In the genomic region with DNA sequence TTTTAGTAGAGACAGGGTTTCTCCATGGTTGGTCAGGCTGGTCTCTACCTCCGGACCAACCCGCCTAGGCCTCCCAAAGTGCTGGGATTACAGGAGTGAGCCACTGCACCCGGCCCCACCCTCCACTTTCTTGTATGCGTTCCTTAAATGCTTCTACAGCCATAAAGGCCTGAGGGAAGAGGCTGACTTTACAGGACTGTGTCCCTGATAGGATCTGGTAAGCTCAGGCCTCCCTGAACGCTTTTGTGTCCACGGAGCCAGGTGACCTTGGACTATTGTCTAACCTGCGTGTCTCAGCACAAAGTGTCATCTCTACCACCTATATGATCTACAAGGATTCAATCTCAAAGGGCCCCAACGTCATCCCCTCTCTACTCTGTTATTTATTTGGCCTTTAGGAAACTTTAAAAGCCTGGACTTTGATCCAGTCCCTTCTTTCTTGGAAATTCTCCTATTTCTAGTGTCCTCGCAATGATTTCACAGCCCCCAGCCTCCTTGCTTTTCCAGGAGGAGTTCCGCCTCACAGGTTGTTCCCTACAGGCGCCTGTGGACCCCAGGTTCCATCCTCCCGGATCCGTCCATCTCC, we compare ENCODE assay signal across 8 cellular contexts. TPM values are rescaled to one million over a fixed set of nuclear protein-coding genes. Genes with fewer than 3 reads are reported as not detected.
DNase-seq lines count a peak whose midpoint lies in the region; ATAC-seq and TF ChIP-seq lines count a peak whose summit lies in the region.

No MANE protein-coding gene starts in this region.

- peak overlapping the region; percentile 91 for H3K4me3 Mint-ChIP-seq in osteocyte (ENCODE audit: unreplicated experiment)

- H2AFZ ChIP-seq in DND-41 (ENCODE audit: low read depth, low read length): peak overlapping the region; percentile 82

- peaks cover 7% of the 10 kb centered on the region; the same call in 1 of the 2 replicates for H4K20me1 ChIP-seq in DND-41 (ENCODE audit: insufficient read depth, low read length)

- H3K27ac Mint-ChIP-seq in osteocyte (ENCODE audit: unreplicated experiment): peak overlapping the region; percentile 87

- TF ChIP-seq CTCF in DND-41 (IDR thresholded peaks at IDR 0.05; ENCODE audit: borderline replicate concordance, extremely low read depth, low read length, poor library complexity, severe bottlenecking): no peak
- TF ChIP-seq CTCF in Peyer's patch (IDR thresholded peaks at IDR 0.05): no peak
- TF ChIP-seq CTCF in esophagus muscularis mucosa (IDR thresholded peaks at IDR 0.05): no peak
- no peak for TF ChIP-seq CTCF in osteocyte (IDR thresholded peaks at IDR 0.05)

- H3K36me3 Mint-ChIP-seq in osteocyte (ENCODE audit: unreplicated experiment): peaks cover 11% of the 10 kb centered on the region

- 30% methylated on average over 13 of the region's 13 CpGs for WGBS in esophagus muscularis mucosa

- H3K79me2 ChIP-seq in DND-41 (ENCODE audit: insufficient read depth, low read length): peaks cover 55% of the 10 kb centered on the region

- H3K9me3 Mint-ChIP-seq in osteocyte (ENCODE audit: unreplicated experiment): no peaks in the 10 kb centered on the region

- peak overlapping the region; percentile 63 for H3K9ac ChIP-seq in DND-41 (ENCODE audit: low read depth, low read length)

- H3K9me3 ChIP-seq in DND-41 (ENCODE audit: insufficient read depth, low read length, severe bottlenecking) (no peaks in the 10 kb centered on the region), Peyer's patch (no peaks in the 10 kb centered on the region), esophagus muscularis mucosa (no peaks in the 10 kb centered on the region)

- H3K27me3 ChIP-seq in DND-41 (ENCODE audit: insufficient read depth, low read length, poor library complexity) (no peaks in the 10 kb centered on the region), Peyer's patch (no peaks in the 10 kb centered on the region), esophagus muscularis mucosa (no peaks in the 10 kb centered on the region)

- DNase-seq in DND-41 (no peak), Peyer's patch (no peak), esophagus muscularis mucosa (ENCODE audit: extremely low spot score) (no peak), osteocyte (ENCODE audit: extremely low spot score, unreplicated experiment) (no peak), activated gamma-delta T cell treated with Interleukin-2 at 50 U/mL for 16 hours (no peak), RKO (ENCODE audit: low spot score) (no peak)

- peak overlapping the region; percentile 73 for H3K27ac ChIP-seq in DND-41 (ENCODE audit: low read length)
- peak overlapping the region; percentile 80 to 93 (median 84) for H3K27ac ChIP-seq in Peyer's patch
- peak overlapping the region; percentile 72 to 79 (median 76) for H3K27ac ChIP-seq in esophagus muscularis mucosa (replicated peaks in 1 of 4)

- peak overlapping the region; percentile 91 for H3K4me2 ChIP-seq in DND-41 (ENCODE audit: insufficient read depth, low read length)

- H3K36me3 ChIP-seq in DND-41 (ENCODE audit: insufficient read depth, low read length) (peaks cover 29% of the 10 kb centered on the region), Peyer's patch (peaks cover 0 to 20% (median 0%) of the 10 kb centered on the region in 3 donors), esophagus muscularis mucosa (peaks cover 3 to 36% (median 25%) of the 10 kb centered on the region in 4 donors)

- TF ChIP-seq POLR2A in Peyer's patch (IDR thresholded peaks at IDR 0.05) (no peak), esophagus muscularis mucosa (IDR thresholded peaks at IDR 0.05; ENCODE audit: low read depth) (no peak)

- TF ChIP-seq EP300 in esophagus muscularis mucosa (IDR thresholded peaks at IDR 0.05): no peak

- no peak for ATAC-seq in DND-41 (ENCODE audit: insufficient read depth, low read depth)
- ATAC-seq in HG03280 (IDR thresholded peaks at IDR 0.05; ENCODE audit: unreplicated experiment): no peak
- no peak for ATAC-seq in GM21447 (IDR thresholded peaks at IDR 0.05; ENCODE audit: unreplicated experiment)

- no peaks in the 10 kb centered on the region for H3K27me3 Mint-ChIP-seq in osteocyte (ENCODE audit: unreplicated experiment)

- H3K4me1 Mint-ChIP-seq in osteocyte (ENCODE audit: unreplicated experiment): peaks cover 17% of the 10 kb centered on the region

- intact Hi-C loops in esophagus muscularis mucosa (cut with DNase I): loop anchor here (10.0 kb wide), 1 partner anchor 69 kb away; a partner anchor contains a TSS

- H3K4me3 ChIP-seq in DND-41 (ENCODE audit: low read depth in 1 of 2, low read length in 2 of 2) (peak overlapping the region; percentile 68 to 69), Peyer's patch (peak overlapping the region; percentile 66 to 100 (median 82)), esophagus muscularis mucosa (peak overlapping the region; percentile 63 to 86 (median 76))

- H3K4me1 ChIP-seq in DND-41 (ENCODE audit: insufficient read depth, low read length) (peaks cover 39% of the 10 kb centered on the region), Peyer's patch (peaks cover 0 to 32% (median 5%) of the 10 kb centered on the region in 4 donors), esophagus muscularis mucosa (peaks cover 6 to 29% (median 23%) of the 10 kb centered on the region in 4 donors)

RNA-seq across cellular contexts. Expression of a gene that starts 0.7 kb away (rescaled TPM):
- 10 to 100 TPM in 3 of 4 donors, 1 to 10 TPM in 1; 7.4 to 49.2 (median 37.4) TPM for total RNA-seq in Peyer's patch
- total RNA-seq in esophagus muscularis mucosa: 1 to 10 TPM; 2.9 to 5.0 (median 4.5) TPM
- total RNA-seq in osteocyte: 5.2 and 9.0 TPM in 2 replicates

RNA-seq across cellular contexts. Expression of a gene that starts 16.1 kb away (rescaled TPM):
- total RNA-seq in Peyer's patch (10 to 100 TPM; 19.3 to 32.4 (median 25.0) TPM), esophagus muscularis mucosa (10 to 100 TPM in 2 of 4 donors, 1 to 10 TPM in 2; 6.3 to 14.1 (median 9.3) TPM), osteocyte (14.4 and 16.5 TPM in 2 replicates)

RNA-seq across cellular contexts. Expression of a gene that starts 35.6 kb away (rescaled TPM):
- 10 to 100 TPM; 35.7 to 74.7 (median 62.8) TPM for total RNA-seq in Peyer's patch
- 10 to 100 TPM; 10.9 to 27.8 (median 19.8) TPM for total RNA-seq in esophagus muscularis mucosa
- 33.5 and 34.2 TPM in 2 replicates for total RNA-seq in osteocyte

RNA-seq across cellular contexts. Expression of a gene that starts 44.5 kb away (rescaled TPM):
- total RNA-seq in Peyer's patch (10 to 100 TPM; 14.2 to 39.6 (median 23.8) TPM), esophagus muscularis mucosa (10 to 100 TPM; 11.8 to 16.6 (median 13.0) TPM), osteocyte (18.8 TPM in 2 replicates)
